Comparison of ENCODE assay signal across 14 cellular contexts in the genomic region with DNA sequence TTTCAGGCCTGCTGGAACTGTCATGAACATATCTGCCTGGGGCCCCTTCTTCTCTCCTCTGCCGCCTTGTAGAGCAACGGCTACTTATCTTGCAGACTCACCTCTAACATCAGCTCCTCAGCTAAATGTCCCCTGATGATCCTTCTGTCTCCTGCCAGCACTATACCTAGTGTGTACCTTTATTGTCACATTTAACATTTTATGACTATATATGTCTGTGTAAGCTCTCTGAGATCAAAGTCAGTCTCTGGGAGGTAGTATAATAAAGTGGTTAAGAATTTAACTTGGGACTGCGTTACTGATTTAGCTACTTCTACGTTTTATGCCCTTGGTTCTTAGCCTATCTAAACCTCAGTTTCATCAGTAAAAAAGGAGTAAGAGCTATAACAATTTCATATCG. TPM values are rescaled to one million over a fixed set of nuclear protein-coding genes. Genes with fewer than 3 reads are reported as not detected.
DNase-seq lines count a peak whose midpoint lies in the region; ATAC-seq, FAIRE-seq and TF ChIP-seq lines count a peak whose summit lies in the region.
"Had no signal": no experiment of that assay in that cellular context is flagged by ENCODE, and none has a peak within 500 bp of the region (broad histone marks: within the 10 kb centered on the region; RNA-seq: fewer than 3 reads in every experiment).

No MANE protein-coding gene starts in this region.

- H3K27ac Mint-ChIP-seq in neural progenitor cell, result no peak overlapping the region
- no peak overlapping the region for H3K27ac Mint-ChIP-seq in activated CD4-positive, alpha-beta T cell treated with anti-CD3 and anti-CD28 coated beads, Interleukin-2, amount 10 ng/mL, durations not matched to agents 24 days and 14 days

- H4K20me1 ChIP-seq in BLaER1 (peaks cover 51% of the 10 kb centered on the region), MM.1S (ENCODE audit: insufficient read depth, low read length) (peaks cover 19% of the 10 kb centered on the region), neural progenitor cell (ENCODE audit: low read depth) (peaks cover 54% of the 10 kb centered on the region)

- H3K79me2 ChIP-seq in MM.1S (ENCODE audit: low read length) (peaks cover 65% of the 10 kb centered on the region), neural progenitor cell (ENCODE audit: low read depth) (peaks cover 74% of the 10 kb centered on the region)

- H3K9ac ChIP-seq in BLaER1, result no peak overlapping the region
- H3K9ac ChIP-seq in MM.1S (ENCODE audit: low read length), result no peak overlapping the region
- H3K9ac ChIP-seq in neural progenitor cell, result no peak overlapping the region

- H3K36me3 ChIP-seq in BLaER1 (peaks cover 44% of the 10 kb centered on the region), MM.1S (replicated peaks; ENCODE audit: insufficient read depth, low read length) (peaks cover 6% of the 10 kb centered on the region), neural progenitor cell (peaks cover 20% of the 10 kb centered on the region)

- H3K4me3 ChIP-seq in BLaER1 (peak overlapping the region; percentile 82; the same call in 1 of the 2 replicates), MM.1S (ENCODE audit: low read length) (peak overlapping the region; percentile 80; the same call in 1 of the 2 replicates), epithelial cell of esophagus (ENCODE audit: low read length) (peak overlapping the region; percentile 9), neural progenitor cell (peak overlapping the region; percentile 71)

- intact Hi-C loops in activated CD4-positive, alpha-beta T cell treated with anti-CD3 and anti-CD28 coated beads, Interleukin-2, amount 10 ng/mL, durations not matched to agents 24 days and 14 days (cut with micrococcal nuclease), result no loop called here

- no peak for FAIRE-seq in D721Med (lab: Jason Lieb, UNC)
- FAIRE-seq: bronchial epithelial cell had no signal

- H2AFZ ChIP-seq in MM.1S (ENCODE audit: low read length) (no peak overlapping the region), neural progenitor cell (replicated peaks) (no peak overlapping the region)

- H3K9me3 ChIP-seq in BLaER1, result no peaks in the 10 kb centered on the region
- H3K9me3 ChIP-seq in MM.1S (replicated peaks; ENCODE audit: insufficient read depth, low read length), result no peaks in the 10 kb centered on the region
- no peaks in the 10 kb centered on the region for H3K9me3 ChIP-seq in neural progenitor cell (ENCODE audit: low read depth)

- no peaks in the 10 kb centered on the region for H3K9me2 ChIP-seq in MM.1S (replicated peaks; ENCODE audit: insufficient read depth, low read length)

- no peak overlapping the region for H3K27ac ChIP-seq in BLaER1
- H3K27ac ChIP-seq in MM.1S (ENCODE audit: low read length), result no peak overlapping the region
- no peak overlapping the region for H3K27ac ChIP-seq in neural progenitor cell

- H3K27me3 ChIP-seq in BLaER1 (no peaks in the 10 kb centered on the region), MM.1S (replicated peaks; ENCODE audit: insufficient read depth, low read length) (0 out of 2 replicates have a peak, but pooled peaks cover under 1% of the 10 kb centered on the region), neural progenitor cell (no peaks in the 10 kb centered on the region)

- no peaks in the 10 kb centered on the region for H3K9me3 Mint-ChIP-seq in neural progenitor cell
- no peaks in the 10 kb centered on the region for H3K9me3 Mint-ChIP-seq in activated CD4-positive, alpha-beta T cell treated with anti-CD3 and anti-CD28 coated beads, Interleukin-2, amount 10 ng/mL, durations not matched to agents 24 days and 14 days
- H3K9me3 Mint-ChIP-seq: activated T-cell treated with anti-CD3 and anti-CD28 coated beads, Interleukin-2, amount 50 U/mL, for 4 hours had no signal

- peak overlapping the region; percentile 93 for H3K4me2 ChIP-seq in BLaER1
- peak overlapping the region; percentile 65 for H3K4me2 ChIP-seq in MM.1S (ENCODE audit: low read depth, low read length)
- H3K4me2 ChIP-seq in neural progenitor cell, result peak overlapping the region; percentile 92

- peaks cover 19% of the 10 kb centered on the region for H3K4me1 Mint-ChIP-seq in neural progenitor cell
- H3K4me1 Mint-ChIP-seq in activated CD4-positive, alpha-beta T cell treated with anti-CD3 and anti-CD28 coated beads, Interleukin-2, amount 10 ng/mL, durations not matched to agents 24 days and 14 days, result peaks cover 19% of the 10 kb centered on the region

- H3K4me3 Mint-ChIP-seq in neural progenitor cell, result no peak overlapping the region
- H3K4me3 Mint-ChIP-seq in activated CD4-positive, alpha-beta T cell treated with anti-CD3 and anti-CD28 coated beads, Interleukin-2, amount 10 ng/mL, durations not matched to agents 24 days and 14 days, result no peak overlapping the region
- H3K4me3 Mint-ChIP-seq: activated T-cell treated with anti-CD3 and anti-CD28 coated beads, Interleukin-2, amount 50 U/mL, for 4 hours had no signal

- no peak for ATAC-seq in GM19395 (IDR thresholded peaks at IDR 0.05; ENCODE audit: unreplicated experiment)
- ATAC-seq: activated T-cell treated with anti-CD3 and anti-CD28 coated beads, Interleukin-2, amount 50 U/mL, for 4 hours had no signal

- H3K36me3 Mint-ChIP-seq in neural progenitor cell, result peaks cover 11% of the 10 kb centered on the region
- peaks cover 22% of the 10 kb centered on the region for H3K36me3 Mint-ChIP-seq in activated CD4-positive, alpha-beta T cell treated with anti-CD3 and anti-CD28 coated beads, Interleukin-2, amount 10 ng/mL, durations not matched to agents 24 days and 14 days (ENCODE audit: low read depth)

- H3K27me3 Mint-ChIP-seq in neural progenitor cell (ENCODE audit: insufficient read depth, low read depth), result no peaks in the 10 kb centered on the region
- H3K27me3 Mint-ChIP-seq in activated CD4-positive, alpha-beta T cell treated with anti-CD3 and anti-CD28 coated beads, Interleukin-2, amount 10 ng/mL, durations not matched to agents 24 days and 14 days, result no peaks in the 10 kb centered on the region

- DNase-seq in MM.1S, result no peak
- DNase-seq in epithelial cell of esophagus (ENCODE audit: low read depth), result no peak
- DNase-seq in neural progenitor cell (ENCODE audit: low spot score), result no peak
- DNase-seq in activated CD4-positive, alpha-beta T cell treated with anti-CD3 and anti-CD28 coated beads, Interleukin-2, amount 10 ng/mL, durations not matched to agents 24 days and 14 days, result no peak
- no peak for DNase-seq in D721Med (ENCODE audit: insufficient read length, low spot score)
- no peak for DNase-seq in activated CD4-positive, CD25-positive, alpha-beta regulatory T cell (lab: John Stamatoyannopoulos, UW)
- DNase-seq: activated T-cell treated with anti-CD3 and anti-CD28 coated beads, Interleukin-2, amount 50 U/mL, for 4 hours; COR-L47; NCI-H524 treated with DMSO at 0.1 percent for 48 hours; stimulated activated CD4-positive, alpha-beta T cell treated with anti-CD3 and anti-CD28 coated beads, Interleukin-1b, Interleukin-23, amount 100 ng/mL, for 48 hours; substantia nigra had no signal

- TF ChIP-seq CTCF in MM.1S (IDR thresholded peaks at IDR 0.05; ENCODE audit: low read length) (no peak), epithelial cell of esophagus (IDR thresholded peaks at IDR 0.05; ENCODE audit: insufficient read depth, low read depth, low read length, missing control alignments) (no peak), neural progenitor cell (IDR thresholded peaks at IDR 0.05) (no peak), D721Med (IDR thresholded peaks at IDR 0.05; ENCODE audit: insufficient read depth, missing control alignments) (no peak)

- H3F3A ChIP-seq in MM.1S (ENCODE audit: insufficient read depth, low read length) (no peaks in the 10 kb centered on the region; the same call in 1 of the 2 replicates), neural progenitor cell (ENCODE audit: low read depth) (peaks cover 6% of the 10 kb centered on the region)

- H3K4me1 ChIP-seq in BLaER1, result peaks cover 46% of the 10 kb centered on the region
- peaks cover 13% of the 10 kb centered on the region; the same call in 1 of the 2 replicates for H3K4me1 ChIP-seq in MM.1S (ENCODE audit: low read length)
- H3K4me1 ChIP-seq in neural progenitor cell, result peaks cover 35% of the 10 kb centered on the region

RNA-seq across cellular contexts. Expression of a gene that starts 2.2 kb away (rescaled TPM):
- total RNA-seq in neural progenitor cell (ENCODE audit: low replicate concordance), result 72.4 and 112 TPM in 2 replicates
- total RNA-seq in activated CD4-positive, alpha-beta T cell treated with anti-CD3 and anti-CD28 coated beads, Interleukin-2, amount 10 ng/mL, durations not matched to agents 24 days and 14 days, result 40.9 and 41.9 TPM in 2 replicates

RNA-seq across cellular contexts. Expression of a gene that starts 21.4 kb away (rescaled TPM):
- total RNA-seq in neural progenitor cell (ENCODE audit: low replicate concordance), result 0.03 TPM in 1 of 2 replicates, not detected in the other
- 0.86 and 1.0 TPM in 2 replicates for total RNA-seq in activated CD4-positive, alpha-beta T cell treated with anti-CD3 and anti-CD28 coated beads, Interleukin-2, amount 10 ng/mL, durations not matched to agents 24 days and 14 days

Comparison
In these comparisons a context has a peak if more than half of its experiments do, and no peak if none do; other contexts are left out.
1. H3K4me3 ChIP-seq: peak in every context shown above with its lines; median percentile 82 in BLaER1; 80 in MM.1S; 71 in neural progenitor cell; 9 in epithelial cell of esophagus.